Comparison of ENCODE assay signal across 1 cellular context in genomic region chr20:44501448-44501847, GRCh38.
TF ChIP-seq lines count a peak whose summit lies in the region.

No MANE protein-coding gene starts in this region.

TF ChIP-seq in IMR-90, 13 proteins besides CTCF, POLR2A, EP300 and RAD21:
- TF ChIP-seq BHLHE40 (IDR thresholded peaks at IDR 0.05; ENCODE audit: low read depth, low read length) (peak; percentile 54; the same call in 1 of the 2 replicates), MAFK (IDR thresholded peaks at IDR 0.05; ENCODE audit: low read depth, low read length) (no peak)
- TF ChIP-seq, protein P1, sequence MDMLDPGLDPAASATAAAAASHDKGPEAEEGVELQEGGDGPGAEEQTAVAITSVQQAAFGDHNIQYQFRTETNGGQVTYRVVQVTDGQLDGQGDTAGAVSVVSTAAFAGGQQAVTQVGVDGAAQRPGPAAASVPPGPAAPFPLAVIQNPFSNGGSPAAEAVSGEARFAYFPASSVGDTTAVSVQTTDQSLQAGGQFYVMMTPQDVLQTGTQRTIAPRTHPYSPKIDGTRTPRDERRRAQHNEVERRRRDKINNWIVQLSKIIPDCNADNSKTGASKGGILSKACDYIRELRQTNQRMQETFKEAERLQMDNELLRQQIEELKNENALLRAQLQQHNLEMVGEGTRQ (IDR thresholded peaks at IDR 0.05; ENCODE audit: low read depth, low read length), result peak; percentile 56; the same call in 1 of the 2 replicates
